In the genomic region with DNA sequence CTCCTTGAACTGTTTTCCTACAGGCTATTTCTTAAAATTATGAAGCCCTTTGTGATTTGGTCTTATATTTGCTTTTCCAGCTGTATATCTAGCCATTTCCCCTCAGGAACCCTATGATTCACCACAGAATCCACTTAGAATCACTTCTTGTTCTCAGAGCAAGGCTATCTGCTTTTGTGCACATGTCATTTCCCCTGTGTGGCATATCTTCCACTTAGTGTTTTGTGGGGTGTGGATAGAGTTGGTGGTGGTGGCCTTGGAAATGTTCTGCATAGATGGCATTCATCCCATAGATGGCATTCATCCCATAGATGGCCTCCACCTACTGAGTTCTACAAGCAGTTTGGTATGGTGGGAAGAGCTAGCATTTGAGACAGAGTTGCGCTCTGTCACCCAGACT, we compare ENCODE assay signal across 1 cellular context.
TF ChIP-seq lines count a peak whose summit lies in the region.

No MANE protein-coding gene starts in this region.

TF ChIP-seq in IMR-90, 13 proteins besides CTCF, POLR2A, EP300 and RAD21:
- no peak for TF ChIP-seq MAFK (IDR thresholded peaks at IDR 0.05; ENCODE audit: low read depth, low read length)
- no peak for TF ChIP-seq NFE2L2 (IDR thresholded peaks at IDR 0.05; ENCODE audit: low read depth, low read length)
- TF ChIP-seq, protein P1, sequence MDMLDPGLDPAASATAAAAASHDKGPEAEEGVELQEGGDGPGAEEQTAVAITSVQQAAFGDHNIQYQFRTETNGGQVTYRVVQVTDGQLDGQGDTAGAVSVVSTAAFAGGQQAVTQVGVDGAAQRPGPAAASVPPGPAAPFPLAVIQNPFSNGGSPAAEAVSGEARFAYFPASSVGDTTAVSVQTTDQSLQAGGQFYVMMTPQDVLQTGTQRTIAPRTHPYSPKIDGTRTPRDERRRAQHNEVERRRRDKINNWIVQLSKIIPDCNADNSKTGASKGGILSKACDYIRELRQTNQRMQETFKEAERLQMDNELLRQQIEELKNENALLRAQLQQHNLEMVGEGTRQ (IDR thresholded peaks at IDR 0.05; ENCODE audit: low read depth, low read length): no peak
- no peak for TF ChIP-seq BHLHE40 (IDR thresholded peaks at IDR 0.05; ENCODE audit: low read depth, low read length)
- no peak for TF ChIP-seq RFX5 (IDR thresholded peaks at IDR 0.05; ENCODE audit: low read depth, low read length)
- no peak for TF ChIP-seq FOS (IDR thresholded peaks at IDR 0.05; ENCODE audit: low read depth, low read length)
- TF ChIP-seq, protein P2, sequence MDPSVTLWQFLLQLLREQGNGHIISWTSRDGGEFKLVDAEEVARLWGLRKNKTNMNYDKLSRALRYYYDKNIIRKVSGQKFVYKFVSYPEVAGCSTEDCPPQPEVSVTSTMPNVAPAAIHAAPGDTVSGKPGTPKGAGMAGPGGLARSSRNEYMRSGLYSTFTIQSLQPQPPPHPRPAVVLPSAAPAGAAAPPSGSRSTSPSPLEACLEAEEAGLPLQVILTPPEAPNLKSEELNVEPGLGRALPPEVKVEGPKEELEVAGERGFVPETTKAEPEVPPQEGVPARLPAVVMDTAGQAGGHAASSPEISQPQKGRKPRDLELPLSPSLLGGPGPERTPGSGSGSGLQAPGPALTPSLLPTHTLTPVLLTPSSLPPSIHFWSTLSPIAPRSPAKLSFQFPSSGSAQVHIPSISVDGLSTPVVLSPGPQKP (IDR thresholded peaks at IDR 0.05; ENCODE audit: borderline replicate concordance, low read depth, low read length): no peak
- TF ChIP-seq CHD1 (IDR thresholded peaks at IDR 0.05; ENCODE audit: low read depth, low read length): no peak
- no peak for TF ChIP-seq SMC3 (IDR thresholded peaks at IDR 0.05; ENCODE audit: low read depth, low read length)
- no peak for TF ChIP-seq MXI1 (IDR thresholded peaks at IDR 0.05; ENCODE audit: borderline replicate concordance, low read depth, low read length)
- TF ChIP-seq CEBPB (IDR thresholded peaks at IDR 0.05; ENCODE audit: low read depth, low read length): no peak
- no peak for TF ChIP-seq RCOR1 (IDR thresholded peaks at IDR 0.05; ENCODE audit: insufficient replicate concordance, low read length)
- TF ChIP-seq MAZ (IDR thresholded peaks at IDR 0.05; ENCODE audit: borderline replicate concordance, low read depth, low read length): no peak
